11 cellular contexts compared by ENCODE assay signal in genomic region chr11:66641834-66642233, GRCh38. TPM values are rescaled to one million over a fixed set of nuclear protein-coding genes. Genes with fewer than 3 reads are reported as not detected.
DNase-seq lines count a peak whose midpoint lies in the region; ATAC-seq and TF ChIP-seq lines count a peak whose summit lies in the region.
"Had no signal": no experiment of that assay in that cellular context is flagged by ENCODE, and none has a peak within 500 bp of the region (broad histone marks: within the 10 kb centered on the region; RNA-seq: fewer than 3 reads in every experiment).

No MANE protein-coding gene starts in this region.

- no TSS peak for BruUV-seq in PC-9 (replicated peaks; lab: Mats Ljungman, UMichigan)

- H3K79me2 ChIP-seq in PC-9 (ENCODE audit: low read depth) = peaks cover 96% of the 10 kb centered on the region

- peaks cover 38% of the 10 kb centered on the region for H3K4me1 ChIP-seq in PC-9 (replicated peaks; ENCODE audit: insufficient read depth)
- peaks cover 0 to 91% (median 87%) of the 10 kb centered on the region in 4 donors for H3K4me1 ChIP-seq in sigmoid colon

- peaks cover 62% of the 10 kb centered on the region for H3F3A ChIP-seq in PC-9 (ENCODE audit: insufficient read depth, low read depth)

- H3K9me3 ChIP-seq in PC-9 (ENCODE audit: insufficient read depth, low read depth) (no peaks in the 10 kb centered on the region), sigmoid colon (no peaks in the 10 kb centered on the region)

- CTCF ChIA-PET in PC-9 (lab: Charles Lee) = no interaction called here

- no peak overlapping the region for H2AFZ ChIP-seq in PC-9

- WGBS in sigmoid colon, 2 donors = 25 to 42% methylated on average over 3 of the region's 3 CpGs

- H3K27ac ChIP-seq in PC-9 = no peak overlapping the region
- peak overlapping the region in 3 of 4 donors; percentile 5 to 92 (median 92) for H3K27ac ChIP-seq in sigmoid colon

- intact Hi-C loops in PC-9 (cut with micrococcal nuclease; ENCODE audit: unreplicated experiment) = no loop called here
- intact Hi-C loops in sigmoid colon (cut with DNase I) = no loop called here

- POLR2A ChIA-PET in PC-9 (lab: Charles Lee; ENCODE audit: unreplicated experiment) = interaction anchor here (0.7 kb wide), 1 partner anchor 19 kb away, joined by 4 read pairs; no protein-coding TSS in a partner anchor

- peak overlapping the region; percentile 97 for H3K4me3 ChIP-seq in GM12865 (ENCODE audit: low read depth, low read length)
- peak overlapping the region; percentile 92; the same call in 1 of the 2 replicates for H3K4me3 ChIP-seq in PC-9
- peak overlapping the region; percentile 83 for H3K4me3 ChIP-seq in epithelial cell of proximal tubule (ENCODE audit: low read depth, low read length)
- peak overlapping the region in 3 of 4 donors; percentile 4 to 77 (median 73) for H3K4me3 ChIP-seq in sigmoid colon

- peak overlapping the region; percentile 87 for H3K4me2 ChIP-seq in PC-9

- no peak for TF ChIP-seq EP300 in sigmoid colon (IDR thresholded peaks at IDR 0.05)

- no peak for ATAC-seq in HG03159 (IDR thresholded peaks at IDR 0.05; ENCODE audit: unreplicated experiment)

- no peak for DNase-seq in GM12865 (ENCODE audit: low read depth)
- peak in 1 of 2 experiments; percentile 52 for DNase-seq in PC-9
- DNase-seq in epithelial cell of proximal tubule (ENCODE audit: low read depth) = no peak
- no peak for DNase-seq in sigmoid colon
- DNase-seq in NCI-H2029 treated with DMSO at 0.1 percent for 48 hours (lab: John Stamatoyannopoulos, UW) = no peak
- DNase-seq in HUDEP-2 (lab: John Stamatoyannopoulos, UW; ENCODE audit: unreplicated experiment in 76 of 76) = no peak
- DNase-seq in amniotic stem cell (lab: John Stamatoyannopoulos, UW) = no peak
- DNase-seq: activated gamma-delta T cell treated with Interleukin-2 at 50 U/mL for 16 hours, NCI-H2081 treated with DMSO at 0.1 percent for 48 hours, nucleus accumbens had no signal

- TF ChIP-seq CTCF in GM12865 (IDR thresholded peaks at IDR 0.05; ENCODE audit: insufficient read depth, low read depth, low read length, missing control alignments) (no peak), PC-9 (conservative IDR thresholded peaks at IDR 0.05) (no peak), epithelial cell of proximal tubule (conservative IDR thresholded peaks at IDR 0.05; ENCODE audit: low read depth, low read length) (no peak), sigmoid colon (IDR thresholded peaks at IDR 0.05) (no peak)

- H4K20me1 ChIP-seq in PC-9 (ENCODE audit: insufficient read depth) = peaks cover 79% of the 10 kb centered on the region

- H3K36me3 ChIP-seq in PC-9 (ENCODE audit: low read depth) (peaks cover 68% of the 10 kb centered on the region), sigmoid colon (peaks cover 20 to 71% (median 31%) of the 10 kb centered on the region in 4 donors)

- H3K27me3 ChIP-seq in PC-9 (ENCODE audit: insufficient read depth, low read depth) (no peaks in the 10 kb centered on the region), sigmoid colon (no peaks in the 10 kb centered on the region)

- TF ChIP-seq POLR2A in sigmoid colon (IDR thresholded peaks at IDR 0.05) = no peak

- H3K9me2 ChIP-seq in PC-9 (ENCODE audit: insufficient read depth) = no peaks in the 10 kb centered on the region

RNA-seq across cellular contexts. Expression of gene RBM4, which starts 3.3 kb away (rescaled TPM):
- total RNA-seq in PC-9 (2021) (131 and 140 TPM in 2 replicates), epithelial cell of proximal tubule (105 and 133 TPM in 2 replicates), sigmoid colon (100 to 1,000 TPM in 1 of 4 donors, 10 to 100 TPM in 3; 76.5 to 101 (median 86.2) TPM)
- polyA plus RNA-seq in sigmoid colon = 100 to 1,000 TPM in 1 of 3 donors, 10 to 100 TPM in 2; 75.4 to 103 (median 98.8) TPM

RNA-seq across cellular contexts. Expression of gene RBM14, which starts 25.4 kb away (rescaled TPM):
- 108 and 112 TPM in 2 replicates for total RNA-seq in PC-9 (2021)
- total RNA-seq in epithelial cell of proximal tubule = 40.4 and 73.7 TPM in 2 replicates
- 10 to 100 TPM; 23.7 to 51.8 (median 42.9) TPM for total RNA-seq in sigmoid colon
- 10 to 100 TPM; 10.8 to 54.0 (median 15.7) TPM for polyA plus RNA-seq in sigmoid colon

RNA-seq across cellular contexts. Expression of gene RBM4B, which starts 35.9 kb away (rescaled TPM):
- total RNA-seq in PC-9 (2021) = 17.8 and 24.8 TPM in 2 replicates
- 4.0 and 17.3 TPM in 2 replicates for total RNA-seq in epithelial cell of proximal tubule
- total RNA-seq in sigmoid colon = 10 to 100 TPM; 14.0 to 30.7 (median 16.6) TPM
- 10 to 100 TPM in 2 of 3 donors, 1 to 10 TPM in 1; 6.6 to 12.8 (median 10.4) TPM for polyA plus RNA-seq in sigmoid colon

RNA-seq across cellular contexts. Expression of gene CCS, which starts 48.8 kb away (rescaled TPM):
- total RNA-seq in PC-9 (2021) = 47.2 and 61.0 TPM in 2 replicates
- total RNA-seq in epithelial cell of proximal tubule = 19.4 and 22.1 TPM in 2 replicates
- total RNA-seq in sigmoid colon = 10 to 100 TPM; 26.0 to 43.1 (median 40.5) TPM
- polyA plus RNA-seq in sigmoid colon = 10 to 100 TPM; 33.0 to 48.8 (median 44.6) TPM

RNA-seq across cellular contexts. Expression of gene CCDC87, which starts 49.0 kb away (rescaled TPM):
- total RNA-seq in PC-9 (2021) = 0.83 and 1.0 TPM in 2 replicates
- total RNA-seq in epithelial cell of proximal tubule = 0.14 and 0.52 TPM in 2 replicates
- total RNA-seq in sigmoid colon = under 1 TPM in 3 of 4 donors, not detected in 1; 0.14 to 0.71 (median 0.16) TPM
- polyA plus RNA-seq in sigmoid colon = under 1 TPM in 1 of 3 donors, not detected in 2; 0.28 TPM
